In the genomic region with DNA sequence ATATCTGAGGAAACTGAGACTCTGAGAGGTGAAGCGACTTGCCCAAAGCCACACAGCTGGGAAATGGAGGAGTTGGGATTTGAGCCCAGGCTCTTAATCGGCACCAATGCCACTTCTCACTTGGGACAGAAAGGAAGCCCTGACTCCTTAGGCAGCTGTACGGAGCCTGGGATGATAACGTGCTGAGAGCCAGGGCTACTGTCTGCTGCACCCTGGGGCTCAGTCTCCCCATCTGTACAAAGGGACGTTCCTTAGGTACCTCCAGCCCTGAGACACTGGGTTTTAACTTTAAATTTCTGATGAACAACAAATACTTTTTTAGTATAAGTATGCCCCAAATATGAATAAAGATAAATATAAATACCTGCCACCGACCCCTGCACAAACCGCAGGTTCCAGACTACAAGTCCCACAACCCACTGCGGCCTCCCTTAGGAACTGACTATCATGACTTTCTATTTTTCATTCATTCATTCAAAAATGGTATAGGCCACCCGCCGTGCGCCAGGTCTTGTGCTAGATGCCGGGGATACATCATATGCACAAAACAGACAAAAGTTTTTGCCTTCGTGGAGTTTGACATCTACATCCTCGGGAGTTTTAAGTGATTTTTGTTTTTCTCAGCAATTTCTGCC, we compare ENCODE assay signal across 9 cellular contexts. TPM values are rescaled to one million over a fixed set of nuclear protein-coding genes. Genes with fewer than 3 reads are reported as not detected.
A peak's percentile ranks its signal among the peaks of the same experiment; 100 is the strongest.
DNase-seq lines count a peak whose midpoint lies in the region; ATAC-seq and TF ChIP-seq lines count a peak whose summit lies in the region.
"Had no signal": no experiment of that assay in that cellular context is flagged by ENCODE, and none has a peak within 500 bp of the region (broad histone marks: within the 10 kb centered on the region; RNA-seq: fewer than 3 reads in every experiment).

No MANE protein-coding gene starts in this region.

- peak overlapping the region; percentile 87 to 97 (median 93) for H3K4me3 Mint-ChIP-seq in CD4-positive, alpha-beta memory T cell
- peak overlapping the region; percentile 90 to 97 (median 94) for H3K4me3 Mint-ChIP-seq in immature natural killer cell

- peak overlapping the region; percentile 93 to 97 (median 96) for H3K27ac Mint-ChIP-seq in CD4-positive, alpha-beta memory T cell
- peak overlapping the region; percentile 90 to 97 (median 94) for H3K27ac Mint-ChIP-seq in immature natural killer cell

- TF ChIP-seq POLR2A in body of pancreas (IDR thresholded peaks at IDR 0.05): no peak

- TF ChIP-seq CTCF in body of pancreas (IDR thresholded peaks at IDR 0.05): no peak

- CTCF ChIA-PET in CD4-positive, alpha-beta memory T cell (lab: Charles Lee; ENCODE audit: partially characterized antibody): interaction anchor here (0.8 kb wide), 1 partner anchor 234 kb away, joined by 3 read pairs; no protein-coding TSS in a partner anchor

- no peaks in the 10 kb centered on the region for H3K27me3 Mint-ChIP-seq in CD4-positive, alpha-beta memory T cell
- H3K27me3 Mint-ChIP-seq in immature natural killer cell (ENCODE audit: low read depth in 3 of 3): peaks cover 7 to 15% (median 10%) of the 10 kb centered on the region in 3 donors

- H3K4me1 ChIP-seq in CD4-positive, alpha-beta memory T cell (ENCODE audit: insufficient read depth, low read length): peaks cover 70% of the 10 kb centered on the region
- H3K4me1 ChIP-seq in body of pancreas: peaks cover 35% of the 10 kb centered on the region

- H3K27me3 ChIP-seq in CD4-positive, alpha-beta memory T cell (ENCODE audit: insufficient read depth, low read length): no peaks in the 10 kb centered on the region
- H3K27me3 ChIP-seq in body of pancreas: no peaks in the 10 kb centered on the region

- DNase-seq in CD4-positive, alpha-beta memory T cell: peak in 1 of 5 donors; percentile 85
- DNase-seq in KG1 (lab: John Stamatoyannopoulos, UW) (peak; percentile 83), T follicular helper cell (ENCODE audit: low read depth) (peak; percentile 69), body of pancreas (peak; percentile 67 to 83 (median 78)), immature natural killer cell (no peak), posterior vena cava (ENCODE audit: low spot score) (no peak)
- peak; percentile 52 for DNase-seq in stimulated activated CD4-positive, alpha-beta T cell treated with anti-CD3 and anti-CD28 coated beads, Interleukin-2, amount 100 ng/mL, for 4 hours (ENCODE audit: low read depth)

- H3K36me3 ChIP-seq in CD4-positive, alpha-beta memory T cell (ENCODE audit: insufficient read depth, low read length): peaks cover 20% of the 10 kb centered on the region
- H3K36me3 ChIP-seq in body of pancreas (replicated peaks in 1 of 2; ENCODE audit: insufficient read depth in 1 of 2, low read depth in 2 of 2): no peaks in the 10 kb centered on the region

- POLR2A ChIA-PET in CD4-positive, alpha-beta memory T cell (lab: Charles Lee; ENCODE audit: partially characterized antibody): interaction anchor here (0.6 to 2.9 kb wide), 18 partner anchors 8 to 578 kb away, joined by 3 to 24 read pairs (median 6); partner anchors contain the start of genes MRPL54, THOP1, TLE5 and ZNF57

- H3K36me3 Mint-ChIP-seq in CD4-positive, alpha-beta memory T cell: peaks cover 29 to 43% of the 10 kb centered on the region in 2 donors
- H3K36me3 Mint-ChIP-seq in immature natural killer cell: peaks cover 8 to 13% (median 9%) of the 10 kb centered on the region in 3 donors

- no peaks in the 10 kb centered on the region for H3K9me3 ChIP-seq in CD4-positive, alpha-beta memory T cell (ENCODE audit: control insufficient read depth in 1 of 2, low read length in 2 of 2)
- no peaks in the 10 kb centered on the region for H3K9me3 ChIP-seq in body of pancreas

- ATAC-seq in GM21528 (IDR thresholded peaks at IDR 0.05; ENCODE audit: low FRiP score, unreplicated experiment) (peak; percentile 21), body of pancreas (peak; percentile 60)

- peaks cover 0 to 2% (median 0%) of the 10 kb centered on the region in 8 donors for H3K9me3 Mint-ChIP-seq in CD4-positive, alpha-beta memory T cell
- no peaks in the 10 kb centered on the region for H3K9me3 Mint-ChIP-seq in immature natural killer cell

- intact Hi-C loops in CD4-positive, alpha-beta memory T cell (cut with micrococcal nuclease): loop anchor here (1.0 to 5.0 kb wide), 4 partner anchors 8 to 235 kb away; no protein-coding TSS in a partner anchor
- intact Hi-C loops in body of pancreas (cut with DNase I) (no loop called here), posterior vena cava (cut with DNase I) (no loop called here)

- WGBS in body of pancreas, 2 donors: 10 to 16% methylated on average over 14 of the region's 14 CpGs

- H3K4me3 ChIP-seq in CD4-positive, alpha-beta memory T cell (ENCODE audit: low read length in 2 of 2): peak overlapping the region; percentile 78 to 88
- H3K4me3 ChIP-seq in body of pancreas: peak overlapping the region in 1 of 2 donors; percentile 99

- H3K27ac ChIP-seq in CD4-positive, alpha-beta memory T cell (ENCODE audit: low read depth, low read length): peak overlapping the region; percentile 27
- H3K27ac ChIP-seq in body of pancreas: peak overlapping the region in 3 of 4 donors; percentile 68 to 94 (median 91)

- peaks cover 32 to 75% (median 49%) of the 10 kb centered on the region in 4 donors for H3K4me1 Mint-ChIP-seq in CD4-positive, alpha-beta memory T cell
- H3K4me1 Mint-ChIP-seq in immature natural killer cell: peaks cover 66 to 70% of the 10 kb centered on the region in 2 donors

RNA-seq across cellular contexts. Expression of gene NCLN, which starts 0.8 kb away (rescaled TPM):
- 10 to 100 TPM; 53.0 to 59.3 TPM for total RNA-seq in CD4-positive, alpha-beta memory T cell
- polyA plus RNA-seq in CD4-positive, alpha-beta memory T cell: 10 to 100 TPM; 25.1 to 45.6 TPM
- 10 to 100 TPM; 30.6 to 56.0 TPM for total RNA-seq in body of pancreas
- polyA plus RNA-seq in immature natural killer cell: 10 to 100 TPM; 22.8 to 58.8 (median 55.2) TPM
- total RNA-seq in posterior vena cava: 10 to 100 TPM; 37.7 to 40.4 TPM

RNA-seq across cellular contexts. Expression of gene S1PR4, which starts 6.4 kb away (rescaled TPM):
- total RNA-seq in CD4-positive, alpha-beta memory T cell: 100 to 1,000 TPM; 231 to 235 TPM
- 100 to 1,000 TPM; 448 to 503 TPM for polyA plus RNA-seq in CD4-positive, alpha-beta memory T cell
- total RNA-seq in body of pancreas (1 to 10 TPM; 1.8 to 3.3 TPM), posterior vena cava (1 to 10 TPM; 1.7 to 3.1 TPM)
- 100 to 1,000 TPM; 238 to 344 (median 258) TPM for polyA plus RNA-seq in immature natural killer cell

RNA-seq across cellular contexts. Expression of gene CELF5, which starts 39.5 kb away (rescaled TPM):
- total RNA-seq in CD4-positive, alpha-beta memory T cell: under 1 TPM; 0.44 to 0.64 TPM
- polyA plus RNA-seq in CD4-positive, alpha-beta memory T cell: under 1 TPM in 1 of 2 donors, not detected in 1; 0.32 TPM
- total RNA-seq in body of pancreas: under 1 TPM in 1 of 2 donors, not detected in 1; 0.33 TPM
- not detected for polyA plus RNA-seq in immature natural killer cell
- total RNA-seq in posterior vena cava: not detected
- total RNA-seq: NCI-H460 had no signal

RNA-seq across cellular contexts. Expression of gene GNA15, which starts 49.1 kb away (rescaled TPM):
- total RNA-seq in CD4-positive, alpha-beta memory T cell: 1 to 10 TPM; 2.5 to 2.8 TPM
- polyA plus RNA-seq in CD4-positive, alpha-beta memory T cell: 1 to 10 TPM; 4.1 to 4.8 TPM
- total RNA-seq in body of pancreas: 1 to 10 TPM; 1.6 to 2.6 TPM
- 1 to 10 TPM in 2 of 3 donors, under 1 TPM in 1; 0.25 to 2.8 (median 2.3) TPM for polyA plus RNA-seq in immature natural killer cell
- total RNA-seq in posterior vena cava: 1 to 10 TPM; 7.0 to 9.9 TPM

Comparison
In these comparisons a context has a peak if more than half of its experiments do, and no peak if none do; other contexts are left out.
1. DNase-seq: peak in KG1 (single experiment), T follicular helper cell (single experiment), body of pancreas (4 of 4) and stimulated activated CD4-positive, alpha-beta T cell treated with anti-CD3 and anti-CD28 coated beads, Interleukin-2, amount 100 ng/mL, for 4 hours (single experiment); none in immature natural killer cell (0 of 3) and posterior vena cava (single experiment).
2. RNA of gene S1PR4, which starts 6.4 kb away (total RNA-seq): 231 to 235 TPM in CD4-positive, alpha-beta memory T cell; 1.8 to 3.3 TPM in body of pancreas and 1.7 to 3.1 TPM in posterior vena cava; every median in the first group is over 10 times any median in the second.